In genomic region chr9:134375430-134376385, GRCh38 we compare ENCODE assay signal across 1 cellular context.
TF ChIP-seq lines count a peak whose summit lies in the region.

No MANE protein-coding gene starts in this region.

TF ChIP-seq in GM23338, 12 proteins besides CTCF, POLR2A, EP300 and RAD21 (continued from another document):
- TF ChIP-seq REST (IDR thresholded peaks at IDR 0.05; ENCODE audit: unreplicated experiment) (no peak), EZH2phosphoT487 (IDR thresholded peaks at IDR 0.05; ENCODE audit: unreplicated experiment) (no peak), STAT1 (IDR thresholded peaks at IDR 0.05; ENCODE audit: unreplicated experiment) (no peak), ZNF114 (CRISPR knock-in tag; IDR thresholded peaks at IDR 0.05) (no peak)
